23 cellular contexts compared by ENCODE assay signal in the genomic region with DNA sequence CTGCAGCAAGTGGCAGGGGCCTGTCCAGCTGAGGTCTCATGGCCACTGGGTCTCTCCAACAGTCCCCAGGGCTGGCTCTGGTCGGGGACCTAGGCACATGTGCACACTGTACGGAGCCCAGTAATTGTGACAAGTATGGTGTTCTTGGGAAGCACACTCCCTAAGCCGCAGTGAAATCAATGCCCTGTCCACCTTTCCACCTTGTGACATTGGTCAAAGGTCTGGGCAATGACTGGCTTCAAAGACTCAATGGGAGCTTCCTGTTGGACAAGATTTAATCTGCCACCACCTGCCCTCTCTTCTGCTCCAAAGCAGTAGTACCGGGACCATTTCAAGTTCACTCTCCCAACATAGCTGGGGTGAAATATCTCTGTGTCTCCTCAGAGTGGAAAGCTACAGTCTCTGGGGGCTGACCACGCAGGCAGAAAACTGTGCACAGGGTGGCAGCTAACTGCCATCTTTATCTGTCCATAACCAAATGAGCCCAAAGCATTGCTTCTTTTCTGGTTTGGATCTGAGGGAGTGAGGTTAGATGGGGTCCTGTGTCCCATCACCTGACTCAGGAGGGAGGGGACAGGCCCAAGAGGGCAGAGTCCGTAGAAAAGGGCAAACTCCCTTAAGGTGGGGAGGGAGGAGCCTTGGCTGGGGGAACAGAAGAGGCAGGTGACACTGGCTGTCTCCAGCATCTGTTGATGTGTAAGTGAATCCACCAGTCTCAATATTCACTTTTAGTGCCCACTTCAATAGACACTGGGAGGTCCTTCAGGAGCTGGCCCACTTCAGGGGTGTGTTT.
"Had no signal": no experiment of that assay in that cellular context is flagged by ENCODE, and none has a peak within 500 bp of the region (broad histone marks: within the 10 kb centered on the region; RNA-seq: fewer than 3 reads in every experiment).

No MANE protein-coding gene starts in this region.

- H3K27ac ChIP-seq: epithelial cell of prostate, foreskin keratinocyte, gastroesophageal sphincter, heart left ventricle, hepatocyte, left ventricle myocardium inferior, neutrophil, pancreas, sigmoid colon, thyroid gland had no signal

- FAIRE-seq: colon, kidney, pancreas had no signal

- H3K4me2 ChIP-seq: hepatocyte had no signal

- H3K36me3 ChIP-seq: neutrophil had no signal

- H3K9me3 ChIP-seq: neutrophil, pancreas, sigmoid colon, thyroid gland had no signal

- ATAC-seq: esophagus mucosa; foreskin keratinocyte; gastroesophageal sphincter; heart left ventricle; stimulated activated naive CD8-positive, alpha-beta T cell treated with anti-CD3 and anti-CD28 coated beads, Interleukin-15, amount 100 ng/mL, for 72 hours had no signal

- H3K4me1 ChIP-seq: foreskin keratinocyte, gastroesophageal sphincter, pancreas, sigmoid colon, thyroid gland had no signal

- H3K4me3 ChIP-seq: gastroesophageal sphincter, heart left ventricle, hepatocyte, left ventricle myocardium inferior, lung, pancreas, sigmoid colon, thyroid gland had no signal

- H3K79me2 ChIP-seq: hepatocyte had no signal

- H2AFZ ChIP-seq: hepatocyte had no signal

- DNase-seq: cerebellar nuclear complex; effector CD8-positive, alpha-beta T cell; endodermal cell; foreskin keratinocyte; heart left ventricle; kidney; left ventricle myocardium inferior; naive B cell; pancreas; retina; sigmoid colon; stimulated activated CD4-positive, alpha-beta T cell treated with anti-CD3 and anti-CD28 coated beads, Interleukin-15, amount 100 ng/mL, for 24 hours; stimulated activated CD4-positive, alpha-beta T cell treated with anti-CD3 and anti-CD28 coated beads, Interleukin-2, amount 100 ng/mL, for 48 hours; stimulated activated naive CD4-positive, alpha-beta T cell; stimulated activated naive CD8-positive, alpha-beta T cell treated with anti-CD3 and anti-CD28 coated beads, Interleukin-15, amount 100 ng/mL, for 72 hours; thyroid gland had no signal

- H3K27me3 ChIP-seq: foreskin keratinocyte, gastroesophageal sphincter, heart left ventricle, hepatocyte, neutrophil, pancreas, sigmoid colon, thyroid gland had no signal
